15 cellular contexts compared by ENCODE assay signal in the genomic region with DNA sequence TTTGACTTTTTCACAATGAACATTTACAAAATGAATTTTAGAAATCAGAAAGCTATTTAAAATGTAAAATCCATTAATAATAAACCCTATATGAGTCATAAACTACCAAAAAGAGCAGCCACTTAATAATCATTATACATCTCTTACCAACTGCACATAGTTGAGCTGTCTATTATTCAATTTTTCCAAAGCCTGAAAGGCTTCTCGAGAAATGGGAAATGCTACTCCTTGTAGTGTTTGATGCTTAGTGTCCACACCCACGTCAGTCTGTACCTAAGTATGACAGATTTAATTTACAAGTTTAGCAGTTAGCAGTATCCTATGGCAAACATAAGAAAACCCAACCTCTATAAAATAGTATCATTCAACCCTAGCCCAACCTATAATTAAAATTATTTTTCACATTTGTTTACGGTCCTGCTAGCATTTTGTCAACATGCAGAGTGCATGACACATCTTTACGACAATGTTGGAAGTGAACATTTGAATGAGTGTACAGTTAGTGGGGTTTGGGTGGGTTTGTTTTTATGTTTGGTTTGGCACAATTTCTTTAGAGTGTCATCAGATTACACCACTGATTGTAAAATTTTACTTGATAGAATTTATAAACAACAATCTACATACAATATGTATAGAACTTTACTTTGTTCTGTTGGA. TPM values are rescaled to one million over a fixed set of nuclear protein-coding genes. Genes with fewer than 3 reads are reported as not detected.
A peak's percentile ranks its signal among the peaks of the same experiment; 100 is the strongest.
DNase-seq lines count a peak whose midpoint lies in the region; ATAC-seq and TF ChIP-seq lines count a peak whose summit lies in the region.
"Had no signal": no experiment of that assay in that cellular context is flagged by ENCODE, and none has a peak within 500 bp of the region (broad histone marks: within the 10 kb centered on the region; RNA-seq: fewer than 3 reads in every experiment).

No MANE protein-coding gene starts in this region.

- POLR2A ChIA-PET in activated CD8-positive, alpha-beta T cell treated with anti-CD3 and anti-CD28 coated beads for 36 hours (lab: Charles Lee), result interaction anchor here (0.7 to 1.7 kb wide), 2 partner anchors 8 to 37 kb away, joined by 3 to 7 read pairs; partner anchors contain the start of gene TWF1
- POLR2A ChIA-PET in activated CD8-positive, alpha-beta T cell treated with anti-CD3 and anti-CD28 coated beads, Interleukin-2, amount 10 ng/mL, durations not matched to agents 7 days and 5 days (lab: Charles Lee), result interaction anchor here (0.8 kb wide), 1 partner anchor 38 kb away, joined by 3 read pairs; no protein-coding TSS in a partner anchor

- H3K9me3 Mint-ChIP-seq in activated CD8-positive, alpha-beta T cell treated with anti-CD3 and anti-CD28 coated beads for 36 hours, result no peaks in the 10 kb centered on the region
- no peaks in the 10 kb centered on the region for H3K9me3 Mint-ChIP-seq in activated CD8-positive, alpha-beta T cell treated with anti-CD3 and anti-CD28 coated beads, Interleukin-2, amount 10 ng/mL, durations not matched to agents 7 days and 5 days (ENCODE audit: insufficient read depth)
- H3K9me3 Mint-ChIP-seq in activated T-helper 17 cell treated with anti-CD3 and anti-CD28 coated beads, Interleukin-2, amount 50 U/mL, for 72 hours, result no peaks in the 10 kb centered on the region
- H3K9me3 Mint-ChIP-seq: CD4-positive, CD25-positive, alpha-beta regulatory T cell; GM23338; H9 had no signal

- H3K27me3 Mint-ChIP-seq in activated CD8-positive, alpha-beta T cell treated with anti-CD3 and anti-CD28 coated beads for 36 hours, result no peaks in the 10 kb centered on the region
- H3K27me3 Mint-ChIP-seq in activated CD8-positive, alpha-beta T cell treated with anti-CD3 and anti-CD28 coated beads, Interleukin-2, amount 10 ng/mL, durations not matched to agents 7 days and 5 days (ENCODE audit: low read depth), result no peaks in the 10 kb centered on the region
- no peaks in the 10 kb centered on the region for H3K27me3 Mint-ChIP-seq in activated T-helper 17 cell treated with anti-CD3 and anti-CD28 coated beads, Interleukin-2, amount 50 U/mL, for 72 hours
- H3K27me3 Mint-ChIP-seq: CD4-positive, CD25-positive, alpha-beta regulatory T cell had no signal

- CTCF ChIA-PET in activated CD8-positive, alpha-beta T cell treated with anti-CD3 and anti-CD28 coated beads for 36 hours (lab: Charles Lee), result interaction anchor here (1.4 to 3.4 kb wide), 2 partner anchors 9 to 38 kb away, joined by 4 to 12 read pairs; partner anchors contain the start of genes IRAK4, PUS7L and TWF1
- CTCF ChIA-PET in activated CD8-positive, alpha-beta T cell treated with anti-CD3 and anti-CD28 coated beads, Interleukin-2, amount 10 ng/mL, durations not matched to agents 7 days and 5 days (lab: Charles Lee), result interaction anchor here (1.4 kb wide), 1 partner anchor 9 kb away, joined by 3 read pairs; the partner anchor contains the start of gene TWF1

- intact Hi-C loops in activated CD8-positive, alpha-beta T cell treated with anti-CD3 and anti-CD28 coated beads for 36 hours (cut with micrococcal nuclease), result no loop called here

- peak overlapping the region; percentile 20 for H3K4me2 ChIP-seq in Loucy (ENCODE audit: low read depth, low read length, poor library complexity, severe bottlenecking)
- H3K4me2 ChIP-seq: BLaER1 treated with 17β-estradiol and CSF1 and Interleukin-3, amounts not matched to agents 10 nM and 100 nM; GM23338 had no signal

- no peak for TF ChIP-seq POLR2A in Peyer's patch (IDR thresholded peaks at IDR 0.05)

- no peaks in the 10 kb centered on the region for H3K27me3 ChIP-seq in Loucy (ENCODE audit: insufficient read depth, low read length, poor library complexity, severe bottlenecking)
- no peaks in the 10 kb centered on the region for H3K27me3 ChIP-seq in Peyer's patch
- H3K27me3 ChIP-seq: BLaER1 treated with 17β-estradiol and CSF1 and Interleukin-3, amounts not matched to agents 10 nM and 100 nM had no signal

- H3K4me1 ChIP-seq in Loucy (ENCODE audit: insufficient read depth, low read length, poor library complexity, severe bottlenecking), result peaks cover 11% of the 10 kb centered on the region
- no peaks in the 10 kb centered on the region for H3K4me1 ChIP-seq in Peyer's patch

- peaks cover 30% of the 10 kb centered on the region for H3K79me2 ChIP-seq in Loucy (ENCODE audit: insufficient read depth, low read length)

- no peaks in the 10 kb centered on the region for H3K9me3 ChIP-seq in Loucy (ENCODE audit: insufficient read depth, low read depth, low read length)
- no peaks in the 10 kb centered on the region for H3K9me3 ChIP-seq in Peyer's patch
- H3K9me3 ChIP-seq: BLaER1 treated with 17β-estradiol and CSF1 and Interleukin-3, amounts not matched to agents 10 nM and 100 nM had no signal

- H3K4me3 Mint-ChIP-seq in activated CD8-positive, alpha-beta T cell treated with anti-CD3 and anti-CD28 coated beads for 36 hours, result no peak overlapping the region
- no peak overlapping the region for H3K4me3 Mint-ChIP-seq in activated CD8-positive, alpha-beta T cell treated with anti-CD3 and anti-CD28 coated beads, Interleukin-2, amount 10 ng/mL, durations not matched to agents 7 days and 5 days
- no peak overlapping the region for H3K4me3 Mint-ChIP-seq in activated T-helper 17 cell treated with anti-CD3 and anti-CD28 coated beads, Interleukin-2, amount 50 U/mL, for 72 hours
- H3K4me3 Mint-ChIP-seq: CD4-positive, CD25-positive, alpha-beta regulatory T cell; GM23338; H9 had no signal

- no peaks in the 10 kb centered on the region; the same call in 1 of the 2 replicates for H3F3A ChIP-seq in Loucy (ENCODE audit: low read depth)

- H3K9me2 ChIP-seq in Loucy (replicated peaks; ENCODE audit: low read depth, low read length), result no peaks in the 10 kb centered on the region

- H3K4me1 Mint-ChIP-seq in activated CD8-positive, alpha-beta T cell treated with anti-CD3 and anti-CD28 coated beads for 36 hours (ENCODE audit: low read depth), result peaks cover 11% of the 10 kb centered on the region
- peaks cover 7% of the 10 kb centered on the region for H3K4me1 Mint-ChIP-seq in activated CD8-positive, alpha-beta T cell treated with anti-CD3 and anti-CD28 coated beads, Interleukin-2, amount 10 ng/mL, durations not matched to agents 7 days and 5 days (ENCODE audit: low read depth)
- no peaks in the 10 kb centered on the region for H3K4me1 Mint-ChIP-seq in activated T-helper 17 cell treated with anti-CD3 and anti-CD28 coated beads, Interleukin-2, amount 50 U/mL, for 72 hours
- H3K4me1 Mint-ChIP-seq: GM23338, H9 had no signal

- H3K27ac Mint-ChIP-seq in activated CD8-positive, alpha-beta T cell treated with anti-CD3 and anti-CD28 coated beads for 36 hours, result peak overlapping the region; percentile 35
- no peak overlapping the region for H3K27ac Mint-ChIP-seq in activated CD8-positive, alpha-beta T cell treated with anti-CD3 and anti-CD28 coated beads, Interleukin-2, amount 10 ng/mL, durations not matched to agents 7 days and 5 days
- peak overlapping the region; percentile 64 for H3K27ac Mint-ChIP-seq in activated T-helper 17 cell treated with anti-CD3 and anti-CD28 coated beads, Interleukin-2, amount 50 U/mL, for 72 hours
- H3K27ac Mint-ChIP-seq: CD4-positive, CD25-positive, alpha-beta regulatory T cell; GM23338; H9 had no signal

- H3K36me3 ChIP-seq in Loucy (ENCODE audit: insufficient read depth, low read length) (peaks cover 56% of the 10 kb centered on the region), Peyer's patch (peaks cover 0 to 79% (median 0%) of the 10 kb centered on the region in 3 donors)

- H3K36me3 Mint-ChIP-seq in activated CD8-positive, alpha-beta T cell treated with anti-CD3 and anti-CD28 coated beads for 36 hours (ENCODE audit: low read depth), result peaks cover 34% of the 10 kb centered on the region
- peaks cover 42% of the 10 kb centered on the region for H3K36me3 Mint-ChIP-seq in activated CD8-positive, alpha-beta T cell treated with anti-CD3 and anti-CD28 coated beads, Interleukin-2, amount 10 ng/mL, durations not matched to agents 7 days and 5 days (ENCODE audit: low read depth)
- peaks cover 85% of the 10 kb centered on the region for H3K36me3 Mint-ChIP-seq in activated T-helper 17 cell treated with anti-CD3 and anti-CD28 coated beads, Interleukin-2, amount 50 U/mL, for 72 hours (ENCODE audit: low read depth)

- peaks cover 30% of the 10 kb centered on the region for H4K20me1 ChIP-seq in Loucy (ENCODE audit: insufficient read depth, low read length, poor library complexity, severe bottlenecking)

- no peak for DNase-seq in activated CD8-positive, alpha-beta T cell treated with anti-CD3 and anti-CD28 coated beads for 36 hours
- DNase-seq in activated CD8-positive, alpha-beta T cell treated with anti-CD3 and anti-CD28 coated beads, Interleukin-2, amount 10 ng/mL, durations not matched to agents 7 days and 5 days, result no peak
- DNase-seq in Peyer's patch (no peak), NCI-H2196 (lab: John Stamatoyannopoulos, UW; ENCODE audit: unreplicated experiment) (no peak)
- DNase-seq: ACHN; CD4-positive, CD25-positive, alpha-beta regulatory T cell; DMS79; H9 had no signal

- ATAC-seq in activated CD8-positive, alpha-beta T cell treated with anti-CD3 and anti-CD28 coated beads for 36 hours, result no peak
- ATAC-seq in activated CD8-positive, alpha-beta T cell treated with anti-CD3 and anti-CD28 coated beads, Interleukin-2, amount 10 ng/mL, durations not matched to agents 7 days and 5 days, result no peak
- ATAC-seq in activated T-helper 17 cell treated with anti-CD3 and anti-CD28 coated beads, Interleukin-2, amount 50 U/mL, for 72 hours (replicated peaks), result no peak
- no peak for ATAC-seq in GM19463 (IDR thresholded peaks at IDR 0.05; ENCODE audit: unreplicated experiment)
- ATAC-seq: GM23338 had no signal

- H2AFZ ChIP-seq in Loucy (ENCODE audit: low read length), result no peak overlapping the region
- H2AFZ ChIP-seq: GM23338 had no signal

- TF ChIP-seq CTCF in activated CD8-positive, alpha-beta T cell treated with anti-CD3 and anti-CD28 coated beads for 36 hours (IDR thresholded peaks at IDR 0.05), result no peak
- TF ChIP-seq CTCF in 22Rv1 (IDR thresholded peaks at IDR 0.05) (no peak), Loucy (conservative IDR thresholded peaks at IDR 0.05; ENCODE audit: low read length) (no peak), Peyer's patch (IDR thresholded peaks at IDR 0.05) (no peak)

- H3K27ac ChIP-seq in 22Rv1 (peak overlapping the region; percentile 41), Peyer's patch (no peak overlapping the region)
- H3K27ac ChIP-seq: BLaER1 treated with 17β-estradiol and CSF1 and Interleukin-3, amounts not matched to agents 10 nM and 100 nM had no signal

- H3K4me3 ChIP-seq in Loucy (ENCODE audit: low read length, poor library complexity, severe bottlenecking) (no peak overlapping the region), Peyer's patch (no peak overlapping the region)
- H3K4me3 ChIP-seq: BLaER1 treated with 17β-estradiol and CSF1 and Interleukin-3, amounts not matched to agents 10 nM and 100 nM; GM12878; GM23338 had no signal

- H3K9ac ChIP-seq in Loucy (ENCODE audit: low read depth, low read length, poor library complexity, severe bottlenecking), result no peak overlapping the region
- H3K9ac ChIP-seq: BLaER1 treated with 17β-estradiol and CSF1 and Interleukin-3, amounts not matched to agents 10 nM and 100 nM had no signal

RNA-seq across cellular contexts. Expression of gene TWF1, which starts 8.4 kb away (rescaled TPM):
- 10 to 100 TPM; 17.0 to 18.9 TPM for total RNA-seq in activated CD8-positive, alpha-beta T cell treated with anti-CD3 and anti-CD28 coated beads for 36 hours
- 10 to 100 TPM; 24.1 to 25.9 TPM for total RNA-seq in activated CD8-positive, alpha-beta T cell treated with anti-CD3 and anti-CD28 coated beads, Interleukin-2, amount 10 ng/mL, durations not matched to agents 7 days and 5 days
- 10 to 100 TPM; 12.7 to 30.2 TPM for total RNA-seq in activated T-helper 17 cell treated with anti-CD3 and anti-CD28 coated beads, Interleukin-2, amount 50 U/mL, for 72 hours
- 100 to 1,000 TPM in 1 of 4 donors, 10 to 100 TPM in 3; 40.9 to 126 (median 64.0) TPM for total RNA-seq in Peyer's patch

RNA-seq across cellular contexts. Expression of gene TMEM117, which starts 38.2 kb away (rescaled TPM):
- under 1 TPM; 0.95 to 0.96 TPM for total RNA-seq in activated CD8-positive, alpha-beta T cell treated with anti-CD3 and anti-CD28 coated beads for 36 hours
- under 1 TPM; 0.24 to 0.86 TPM for total RNA-seq in activated CD8-positive, alpha-beta T cell treated with anti-CD3 and anti-CD28 coated beads, Interleukin-2, amount 10 ng/mL, durations not matched to agents 7 days and 5 days
- total RNA-seq in activated T-helper 17 cell treated with anti-CD3 and anti-CD28 coated beads, Interleukin-2, amount 50 U/mL, for 72 hours, result 1 to 10 TPM; 2.8 to 4.2 TPM
- 10 to 100 TPM; 10.7 to 60.1 (median 51.9) TPM for total RNA-seq in Peyer's patch

RNA-seq across cellular contexts. Expression of gene IRAK4, which starts 38.9 kb away (rescaled TPM):
- 10 to 100 TPM; 24.0 TPM for total RNA-seq in activated CD8-positive, alpha-beta T cell treated with anti-CD3 and anti-CD28 coated beads for 36 hours
- total RNA-seq in activated CD8-positive, alpha-beta T cell treated with anti-CD3 and anti-CD28 coated beads, Interleukin-2, amount 10 ng/mL, durations not matched to agents 7 days and 5 days, result 10 to 100 TPM; 32.9 to 37.7 TPM
- 10 to 100 TPM; 26.3 to 29.4 TPM for total RNA-seq in activated T-helper 17 cell treated with anti-CD3 and anti-CD28 coated beads, Interleukin-2, amount 50 U/mL, for 72 hours
- 10 to 100 TPM; 28.9 to 49.5 (median 41.3) TPM for total RNA-seq in Peyer's patch

RNA-seq across cellular contexts. Expression of gene PUS7L, which starts 39.1 kb away (rescaled TPM):
- total RNA-seq in activated CD8-positive, alpha-beta T cell treated with anti-CD3 and anti-CD28 coated beads for 36 hours, result 10 to 100 TPM; 16.7 to 18.7 TPM
- 10 to 100 TPM; 16.8 to 19.8 TPM for total RNA-seq in activated CD8-positive, alpha-beta T cell treated with anti-CD3 and anti-CD28 coated beads, Interleukin-2, amount 10 ng/mL, durations not matched to agents 7 days and 5 days
- 10 to 100 TPM; 18.6 to 22.4 TPM for total RNA-seq in activated T-helper 17 cell treated with anti-CD3 and anti-CD28 coated beads, Interleukin-2, amount 50 U/mL, for 72 hours
- 10 to 100 TPM in 2 of 4 donors, 1 to 10 TPM in 2; 5.4 to 22.3 (median 9.9) TPM for total RNA-seq in Peyer's patch
